Comparison of ENCODE assay signal across 8 cellular contexts in genomic region chr5:150487199-150488061, GRCh38. TPM values are rescaled to one million over a fixed set of nuclear protein-coding genes. Genes with fewer than 3 reads are reported as not detected.
DNase-seq lines count a peak whose midpoint lies in the region; ATAC-seq and TF ChIP-seq lines count a peak whose summit lies in the region.

No MANE protein-coding gene starts in this region.

- no peak for TF ChIP-seq CTCF in uterus (IDR thresholded peaks at IDR 0.05)

- in situ Hi-C loops in GM23248 (cut with MboI): no loop called here

- H3K36me3 ChIP-seq in CD4-positive, CD25-positive, alpha-beta regulatory T cell (ENCODE audit: control insufficient read depth, insufficient read depth, low read length): no peaks in the 10 kb centered on the region
- H3K36me3 ChIP-seq in GM23248 (ENCODE audit: low read depth) (no peaks in the 10 kb centered on the region), SJCRH30 (peaks cover 5% of the 10 kb centered on the region; the same call in 1 of the 2 replicates), endocrine pancreas (ENCODE audit: control insufficient read depth, insufficient read depth, low read length) (no peaks in the 10 kb centered on the region), mesodermal cell (ENCODE audit: control insufficient read depth, insufficient read depth, low read length) (peaks cover 23% of the 10 kb centered on the region), uterus (no peaks in the 10 kb centered on the region)

- no peak for ATAC-seq in CD4-positive, CD25-positive, alpha-beta regulatory T cell (ENCODE audit: low read depth in 2 of 2)
- ATAC-seq in HG03039 (IDR thresholded peaks at IDR 0.05; ENCODE audit: unreplicated experiment): no peak

- H2AFZ ChIP-seq in GM23248: no peak overlapping the region

- DNase-seq in CD4-positive, CD25-positive, alpha-beta regulatory T cell: no peak
- peak; percentile 68 for DNase-seq in GM23248
- DNase-seq in SJCRH30: peak in 1 of 2 experiments; percentile 45
- peak in 1 of 2 donors; percentile 46 for DNase-seq in uterus
- DNase-seq in iPS-NIHi11 (ENCODE audit: low spot score): no peak

- peaks cover 8% of the 10 kb centered on the region for H3K27me3 ChIP-seq in CD4-positive, CD25-positive, alpha-beta regulatory T cell (ENCODE audit: control insufficient read depth, insufficient read depth, low read length)
- H3K27me3 ChIP-seq in GM23248 (replicated peaks; ENCODE audit: insufficient read depth) (no peaks in the 10 kb centered on the region), SJCRH30 (no peaks in the 10 kb centered on the region), endocrine pancreas (ENCODE audit: control insufficient read depth, insufficient read depth, low read length) (no peaks in the 10 kb centered on the region), uterus (no peaks in the 10 kb centered on the region)

- no peaks in the 10 kb centered on the region for H3K9me3 ChIP-seq in CD4-positive, CD25-positive, alpha-beta regulatory T cell (ENCODE audit: control insufficient read depth in 2 of 2, low read length in 2 of 2)
- no peaks in the 10 kb centered on the region for H3K9me3 ChIP-seq in GM23248 (ENCODE audit: low read depth)
- no peaks in the 10 kb centered on the region for H3K9me3 ChIP-seq in SJCRH30 (replicated peaks)
- H3K9me3 ChIP-seq in endocrine pancreas (ENCODE audit: control insufficient read depth, low read length): no peaks in the 10 kb centered on the region
- H3K9me3 ChIP-seq in mesodermal cell (ENCODE audit: control insufficient read depth, low read length): no peaks in the 10 kb centered on the region
- H3K9me3 ChIP-seq in uterus: no peaks in the 10 kb centered on the region

- peaks cover 58% of the 10 kb centered on the region for H3F3A ChIP-seq in GM23248 (ENCODE audit: insufficient read depth)

- H3K4me1 Mint-ChIP-seq in CD4-positive, CD25-positive, alpha-beta regulatory T cell: peaks cover 0 to 12% (median 6%) of the 10 kb centered on the region in 4 donors

- peaks cover 0 to 7% (median 0%) of the 10 kb centered on the region in 7 donors for H3K9me3 Mint-ChIP-seq in CD4-positive, CD25-positive, alpha-beta regulatory T cell

- H3K27me3 Mint-ChIP-seq in CD4-positive, CD25-positive, alpha-beta regulatory T cell: peaks cover 67% of the 10 kb centered on the region

- TF ChIP-seq POLR2A in uterus (IDR thresholded peaks at IDR 0.05): no peak

- H3K4me3 ChIP-seq in CD4-positive, CD25-positive, alpha-beta regulatory T cell (ENCODE audit: low read depth, low read length): no peak overlapping the region
- H3K4me3 ChIP-seq in GM23248 (peak overlapping the region; percentile 80), SJCRH30 (peak overlapping the region; percentile 99), endocrine pancreas (ENCODE audit: control insufficient read depth, insufficient read depth, low read length) (peak overlapping the region; percentile 44), mesodermal cell (ENCODE audit: extremely low read depth, insufficient read depth, low read length, poor library complexity, severe bottlenecking) (peak overlapping the region; percentile 83), uterus (peak overlapping the region; percentile 61 to 77)

- no peaks in the 10 kb centered on the region for H3K36me3 Mint-ChIP-seq in CD4-positive, CD25-positive, alpha-beta regulatory T cell

- peak overlapping the region in 1 of 3 donors; percentile 88 for H3K27ac Mint-ChIP-seq in CD4-positive, CD25-positive, alpha-beta regulatory T cell

- no peaks in the 10 kb centered on the region for H3K9me2 ChIP-seq in GM23248 (ENCODE audit: insufficient read depth)

- H3K4me1 ChIP-seq in CD4-positive, CD25-positive, alpha-beta regulatory T cell (ENCODE audit: control insufficient read depth, insufficient read depth, low read length, poor library complexity, severe bottlenecking): peaks cover 11% of the 10 kb centered on the region
- H3K4me1 ChIP-seq in GM23248 (ENCODE audit: insufficient read depth) (peaks cover 54% of the 10 kb centered on the region), SJCRH30 (peaks cover 19% of the 10 kb centered on the region; the same call in 1 of the 2 replicates), endocrine pancreas (ENCODE audit: control insufficient read depth, insufficient read depth, low read length) (no peaks in the 10 kb centered on the region), mesodermal cell (ENCODE audit: control insufficient read depth, insufficient read depth, low read length, poor library complexity, severe bottlenecking) (peaks cover 58% of the 10 kb centered on the region), uterus (peaks cover 4 to 37% of the 10 kb centered on the region in 2 donors)

- intact Hi-C loops in uterus (cut with DNase I; ENCODE audit: low total_unique reads): no loop called here

- WGBS in GM23248 (ENCODE audit: low coverage in 1 of 2, low lambda C conversion rate in 2 of 2, missing lambda C conversion rate in 2 of 2), 2 experiments: 33 to 34% methylated on average over 10 of the region's 10 CpGs
- 74 to 84% methylated on average over 4 to 5 of the region's 10 CpGs for WGBS in mesodermal cell (ENCODE audit: insufficient coverage in 2 of 2), 2 experiments

- peak overlapping the region; percentile 35 to 75 (median 71) for H3K4me3 Mint-ChIP-seq in CD4-positive, CD25-positive, alpha-beta regulatory T cell

- no peak overlapping the region for H3K27ac ChIP-seq in CD4-positive, CD25-positive, alpha-beta regulatory T cell (ENCODE audit: insufficient read depth, low read length, poor library complexity, severe bottlenecking)
- peak overlapping the region; percentile 88 for H3K27ac ChIP-seq in GM23248
- H3K27ac ChIP-seq in SJCRH30: peak overlapping the region; percentile 82
- peak overlapping the region; percentile 97 for H3K27ac ChIP-seq in mesodermal cell (ENCODE audit: low read depth, low read length, severe bottlenecking)
- H3K27ac ChIP-seq in uterus: peak overlapping the region; percentile 86 to 94

- no peaks in the 10 kb centered on the region for H4K20me1 ChIP-seq in GM23248 (ENCODE audit: insufficient read depth)

- H3K9ac ChIP-seq in GM23248 (peak overlapping the region; percentile 93), endocrine pancreas (ENCODE audit: control insufficient read depth, insufficient read depth, low read length) (peak overlapping the region; percentile 96)

- peaks cover 76% of the 10 kb centered on the region for H3K79me2 ChIP-seq in GM23248 (ENCODE audit: insufficient read depth)

- peak overlapping the region; percentile 95 for H3K4me2 ChIP-seq in GM23248 (ENCODE audit: unreplicated experiment)

RNA-seq across cellular contexts. Expression of gene NDST1, which starts 20.5 kb away (rescaled TPM):
- 2.4 TPM for total RNA-seq in CD4-positive, CD25-positive, alpha-beta regulatory T cell
- not detected for polyA plus RNA-seq in CD4-positive, CD25-positive, alpha-beta regulatory T cell
- total RNA-seq in GM23248 (2014; rRNA removed; shearing (Covaris generic)): 129 and 159 TPM in 2 replicates
- polyA plus RNA-seq in GM23248 (2016; fragmentation: Nextera tagmentation; extraction: Ambion mirVana): 39.1 and 41.3 TPM in 2 replicates
- total RNA-seq in SJCRH30 (2014; rRNA removed; shearing (Covaris generic)): 30.0 and 31.4 TPM in 2 replicates
- polyA plus RNA-seq in mesodermal cell (2013, experiment 1 of 2): 42.0 TPM
- 35.8 TPM for polyA plus RNA-seq in mesodermal cell (2013, experiment 2 of 2)
- 10 to 100 TPM; 10.9 to 86.0 (median 42.5) TPM for total RNA-seq in uterus

RNA-seq across cellular contexts. Expression of gene RPS14, which starts 37.9 kb away (rescaled TPM):
- total RNA-seq in CD4-positive, CD25-positive, alpha-beta regulatory T cell: 3,121 TPM
- 1,000 to 10,000 TPM; 4,928 to 8,871 (median 7,502) TPM for polyA plus RNA-seq in CD4-positive, CD25-positive, alpha-beta regulatory T cell
- 1,694 and 1,749 TPM in 2 replicates for total RNA-seq in GM23248 (2014; rRNA removed; shearing (Covaris generic))
- 1,343 and 1,380 TPM in 2 replicates for polyA plus RNA-seq in GM23248 (2016; fragmentation: Nextera tagmentation; extraction: Ambion mirVana)
- total RNA-seq in SJCRH30 (2014; rRNA removed; shearing (Covaris generic)): 3,118 and 3,506 TPM in 2 replicates
- 2,100 TPM for polyA plus RNA-seq in mesodermal cell (2013, experiment 1 of 2)
- 1,972 TPM for polyA plus RNA-seq in mesodermal cell (2013, experiment 2 of 2)
- over 10,000 TPM in 1 of 4 donors, 1,000 to 10,000 TPM in 3; 2,445 to 12,361 (median 6,046) TPM for total RNA-seq in uterus
